In genomic region chr17:20223808-20224328, GRCh38 we compare ENCODE assay signal across 14 cellular contexts.
DNase-seq lines count a peak whose midpoint lies in the region; FAIRE-seq and TF ChIP-seq lines count a peak whose summit lies in the region.
"Had no signal": no experiment of that assay in that cellular context is flagged by ENCODE, and none has a peak within 500 bp of the region (broad histone marks: within the 10 kb centered on the region; RNA-seq: fewer than 3 reads in every experiment).

No MANE protein-coding gene starts in this region.

- H3K4me3 ChIP-seq in bronchial epithelial cell (ENCODE audit: low read depth, low read length) (no peak overlapping the region), mesodermal cell (ENCODE audit: extremely low read depth, insufficient read depth, low read length, poor library complexity, severe bottlenecking) (no peak overlapping the region)
- H3K4me3 ChIP-seq: PC-9 had no signal

- no peak for TF ChIP-seq CTCF in bronchial epithelial cell (IDR thresholded peaks at IDR 0.05; ENCODE audit: insufficient read depth, low read length, severe bottlenecking)

- H3K4me1 ChIP-seq in mesodermal cell (ENCODE audit: control insufficient read depth, insufficient read depth, low read length, poor library complexity, severe bottlenecking): peaks cover 27% of the 10 kb centered on the region

- 61 to 84% methylated on average over 2 to 3 of the region's 3 CpGs for WGBS in mesodermal cell (ENCODE audit: insufficient coverage in 2 of 2), 2 experiments

- FAIRE-seq in bronchial epithelial cell (lab: Jason Lieb, UNC): no peak

- peaks cover 2% of the 10 kb centered on the region for H3K36me3 ChIP-seq in bronchial epithelial cell (ENCODE audit: control insufficient read depth, insufficient read depth, low read length)
- H3K36me3 ChIP-seq in mesodermal cell (ENCODE audit: control insufficient read depth, insufficient read depth, low read length): peaks cover 16% of the 10 kb centered on the region

- peak overlapping the region; percentile 20 for H3K27ac ChIP-seq in mesodermal cell (ENCODE audit: low read depth, low read length, severe bottlenecking)
- H3K27ac ChIP-seq: PC-9 had no signal

- DNase-seq in ELF-1 (ENCODE audit: low read depth, low spot score) (peak; percentile 35), NCI-H146 treated with DMSO at 0.1 percent for 48 hours (lab: John Stamatoyannopoulos, UW; ENCODE audit: unreplicated experiment) (peak; percentile 9), bronchial epithelial cell (ENCODE audit: low read depth) (peak; percentile 90), AG08396 (ENCODE audit: low spot score) (no peak), NCI-H2029 treated with DMSO at 0.1 percent for 48 hours (lab: John Stamatoyannopoulos, UW) (no peak), SKM-1 treated with dmso at 0.1 percent for 144 hours (lab: John Stamatoyannopoulos, UW; ENCODE audit: unreplicated experiment) (no peak), SIG-M5 (lab: John Stamatoyannopoulos, UW) (no peak)
- DNase-seq: activated CD4-positive, CD25-positive, alpha-beta regulatory T cell; activated naive CD4-positive, alpha-beta T cell; effector CD4-positive, alpha-beta T cell; naive thymus-derived CD8-positive, alpha-beta T cell; NCI-H187 had no signal

- H3K9me3 ChIP-seq in mesodermal cell (ENCODE audit: control insufficient read depth, low read length): peaks cover 4% of the 10 kb centered on the region

- no peaks in the 10 kb centered on the region for H3K27me3 ChIP-seq in bronchial epithelial cell (ENCODE audit: control insufficient read depth, insufficient read depth, low read length)

Comparison
In these comparisons a context has a peak if more than half of its experiments do, and no peak if none do; other contexts are left out.
1. DNase-seq: peak in ELF-1 (single experiment), NCI-H146 treated with DMSO at 0.1 percent for 48 hours (single experiment) and bronchial epithelial cell (single experiment); none in AG08396 (single experiment), NCI-H2029 treated with DMSO at 0.1 percent for 48 hours (single experiment), SKM-1 treated with dmso at 0.1 percent for 144 hours (single experiment) and SIG-M5 (single experiment).